Comparison of ENCODE assay signal across 16 cellular contexts in genomic region chr13:40595693-40596092, GRCh38.
DNase-seq lines count a peak whose midpoint lies in the region; ATAC-seq, FAIRE-seq and TF ChIP-seq lines count a peak whose summit lies in the region.
"Had no signal": no experiment of that assay in that cellular context is flagged by ENCODE, and none has a peak within 500 bp of the region (broad histone marks: within the 10 kb centered on the region; RNA-seq: fewer than 3 reads in every experiment).

No MANE protein-coding gene starts in this region.

- H3K36me3 ChIP-seq in astrocyte (ENCODE audit: insufficient read depth, low read length) = no peaks in the 10 kb centered on the region

- DNase-seq in AG10803 (ENCODE audit: low read depth) = peak; percentile 39
- no peak for DNase-seq in GM12891 (ENCODE audit: insufficient read length, low spot score)
- peak; percentile 18 for DNase-seq in astrocyte (ENCODE audit: low read depth)
- DNase-seq in naive B cell = no peak
- DNase-seq in COR-L47 (lab: John Stamatoyannopoulos, UW) = no peak
- DNase-seq in activated gamma-delta T cell treated with Interleukin-2 at 50 U/mL for 16 hours = no peak
- no peak for DNase-seq in NCI-H2107 treated with DMSO at 0.1 percent for 48 hours (lab: John Stamatoyannopoulos, UW; ENCODE audit: unreplicated experiment)
- DNase-seq in HUDEP-2 (lab: John Stamatoyannopoulos, UW; ENCODE audit: unreplicated experiment in 76 of 76) = no peak
- DNase-seq: activated CD4-positive, alpha-beta T cell treated with anti-CD3 and anti-CD28 coated beads for 48 hours; activated T-cell treated with anti-CD3 and anti-CD28 coated beads, Interleukin-2, amount 50 U/mL, for 72 hours; AML-193; foreskin melanocyte; NCI-H2029; NCI-H774; occipital lobe had no signal

- H3K4me1 Mint-ChIP-seq in astrocyte (ENCODE audit: low read depth, unreplicated experiment) (peaks cover 19% of the 10 kb centered on the region), naive B cell (peaks cover 89 to 98% (median 97%) of the 10 kb centered on the region in 3 donors)

- H3K9me3 Mint-ChIP-seq in astrocyte (ENCODE audit: unreplicated experiment) (peaks cover 2% of the 10 kb centered on the region), naive B cell (no peaks in the 10 kb centered on the region)
- H3K9me3 Mint-ChIP-seq: activated T-cell treated with anti-CD3 and anti-CD28 coated beads, Interleukin-2, amount 50 U/mL, for 72 hours had no signal

- no peak for ATAC-seq in naive B cell (ENCODE audit: low read depth in 2 of 2)

- H3K27me3 ChIP-seq in astrocyte (ENCODE audit: insufficient read depth, low read length) = no peaks in the 10 kb centered on the region

- H3K4me3 Mint-ChIP-seq in astrocyte (ENCODE audit: unreplicated experiment) = no peak overlapping the region
- peak overlapping the region; percentile 15 to 85 (median 70) for H3K4me3 Mint-ChIP-seq in naive B cell

- no peak overlapping the region for H3K4me2 ChIP-seq in astrocyte (ENCODE audit: low read length)
- H3K4me2 ChIP-seq: smooth muscle cell had no signal

- H3K9me3 ChIP-seq in astrocyte (ENCODE audit: insufficient read depth, low read depth, low read length) = no peaks in the 10 kb centered on the region

- H3K27me3 Mint-ChIP-seq in astrocyte (ENCODE audit: low read depth, unreplicated experiment) (no peaks in the 10 kb centered on the region), naive B cell (no peaks in the 10 kb centered on the region)

- FAIRE-seq in GM12891 (lab: Jason Lieb, UNC) (peak; percentile 13), astrocyte (lab: Jason Lieb, UNC) (no peak)

- H3K9ac ChIP-seq in astrocyte (ENCODE audit: low read length) = no peak overlapping the region

- H3K36me3 Mint-ChIP-seq in astrocyte (ENCODE audit: low read depth, unreplicated experiment) (no peaks in the 10 kb centered on the region), naive B cell (peaks cover 0 to 8% of the 10 kb centered on the region in 2 donors)

- H4K20me1 ChIP-seq in astrocyte (ENCODE audit: insufficient read depth, low read length) = peaks cover 19% of the 10 kb centered on the region

- no peaks in the 10 kb centered on the region for H3K4me1 ChIP-seq in astrocyte (ENCODE audit: insufficient read depth, low read length)

- H3K27ac ChIP-seq in astrocyte (ENCODE audit: low read depth, low read length) = no peak overlapping the region

- TF ChIP-seq CTCF in AG10803 (conservative IDR thresholded peaks at IDR 0.05; ENCODE audit: low read length) (no peak), astrocyte (IDR thresholded peaks at IDR 0.05; ENCODE audit: insufficient read depth, low read depth, low read length) (no peak)

- H2AFZ ChIP-seq in astrocyte (ENCODE audit: low read depth, low read length) = no peak overlapping the region

- H3K4me3 ChIP-seq in AG10803 (ENCODE audit: low read length) (no peak overlapping the region), astrocyte (ENCODE audit: insufficient read depth, low read depth, low read length) (no peak overlapping the region)
- H3K4me3 ChIP-seq: smooth muscle cell had no signal

- H3K27ac Mint-ChIP-seq in astrocyte (ENCODE audit: unreplicated experiment) (no peak overlapping the region), naive B cell (peak overlapping the region; percentile 87 to 94 (median 92))

- TF ChIP-seq POLR2A in GM12891 (IDR thresholded peaks at IDR 0.05; ENCODE audit: low read depth, low read length) = no peak

- peaks cover 12% of the 10 kb centered on the region for H3K79me2 ChIP-seq in astrocyte (ENCODE audit: insufficient read depth, low read length)

TF ChIP-seq in GM12891, 5 proteins besides CTCF, POLR2A, EP300 and RAD21:
- no peak for TF ChIP-seq POU2F2 (IDR thresholded peaks at IDR 0.05; ENCODE audit: low read depth, low read length)
- no peak for TF ChIP-seq TAF1 (IDR thresholded peaks at IDR 0.05; ENCODE audit: low read depth, low read length)
- no peak for TF ChIP-seq SPI1 (IDR thresholded peaks at IDR 0.05; ENCODE audit: low read depth, low read length)
- TF ChIP-seq POLR2AphosphoS5 (IDR thresholded peaks at IDR 0.05; ENCODE audit: low read depth, low read length) = no peak
- no peak for TF ChIP-seq PAX5 (IDR thresholded peaks at IDR 0.05; ENCODE audit: insufficient read depth, low read length, severe bottlenecking)

Comparison
In these comparisons a context has a peak if more than half of its experiments do, and no peak if none do; other contexts are left out.
1. DNase-seq: peak in AG10803 (single experiment) and astrocyte (single experiment); none in GM12891 (single experiment), naive B cell (single experiment), COR-L47 (single experiment), activated gamma-delta T cell treated with Interleukin-2 at 50 U/mL for 16 hours (single experiment), NCI-H2107 treated with DMSO at 0.1 percent for 48 hours (single experiment) and HUDEP-2 (0 of 76).